7 cellular contexts compared by ENCODE assay signal in the genomic region with DNA sequence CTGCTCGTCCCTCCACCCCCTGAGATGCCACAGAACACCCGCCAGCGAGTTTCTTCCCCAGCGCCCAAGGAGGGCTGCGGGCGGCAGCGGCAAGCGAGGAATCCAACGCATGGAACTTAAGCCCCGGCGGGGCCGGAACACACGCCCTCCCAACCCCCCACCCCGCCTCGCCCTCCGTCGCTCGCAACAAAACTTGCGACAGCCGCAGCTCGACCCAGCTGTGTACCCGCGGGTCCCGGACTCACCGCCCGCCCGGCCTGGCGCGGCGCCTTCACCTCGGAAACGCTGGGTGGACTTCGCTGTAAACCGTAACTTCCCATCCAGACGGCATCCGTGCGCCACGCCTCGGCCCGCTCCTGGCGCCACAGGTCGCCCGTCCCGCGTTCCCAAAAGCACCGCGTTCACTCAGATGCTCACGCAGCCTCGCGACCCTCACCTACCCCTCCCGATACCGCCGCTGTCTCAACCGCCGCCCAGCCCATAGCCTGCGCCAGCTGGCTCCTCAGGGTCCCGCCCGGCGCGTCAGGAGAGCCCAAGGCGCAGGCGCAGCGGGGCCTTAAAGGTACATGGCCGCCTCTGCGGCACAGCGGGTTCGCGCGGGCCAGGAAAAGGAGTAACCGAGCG. TPM values are rescaled to one million over a fixed set of nuclear protein-coding genes. Genes with fewer than 3 reads are reported as not detected.
A peak's percentile ranks its signal among the peaks of the same experiment; 100 is the strongest.
DNase-seq lines count a peak whose midpoint lies in the region; ATAC-seq lines count a peak whose summit lies in the region.
"Not testable (repeated sequence)": the region's sequence is repeated elsewhere in the genome, so short reads cannot be mapped to it uniquely, and the experiment has no call there.

NBPF15 (minus strand) TSS at position 534 of the 624 bp plus-strand sequence. CDS start 21,666 bp downstream, outside the sequence.

- H3K9me3 ChIP-seq in skeletal muscle tissue (ENCODE audit: control insufficient read depth in 3 of 3, low read length in 3 of 3) = not testable (repeated sequence)

- not testable (repeated sequence) for H3K4me1 ChIP-seq in skeletal muscle tissue (ENCODE audit: control insufficient read depth in 3 of 3, insufficient read depth in 3 of 3, low read length in 3 of 3)

- H3K4me3 Mint-ChIP-seq in activated CD4-positive, alpha-beta T cell treated with anti-CD3 and anti-CD28 coated beads, Interleukin-2, amount 10 ng/mL, durations not matched to agents 7 days and 5 days = peak within 1 kb of the TSS; percentile 93

- DNase-seq in NCI-H226 (peak; percentile 52), cerebellar cortex (ENCODE audit: low spot score) (peak; percentile 43), iris pigment epithelial cell (ENCODE audit: low read depth) (peak; percentile 36)
- DNase-seq in activated CD4-positive, alpha-beta T cell treated with anti-CD3 and anti-CD28 coated beads, Interleukin-2, amount 10 ng/mL, durations not matched to agents 7 days and 5 days = peak; percentile 59

- H3K27ac ChIP-seq in skeletal muscle tissue (ENCODE audit: low read depth, low read length) = not testable (repeated sequence)

- H3K9me3 Mint-ChIP-seq in activated CD4-positive, alpha-beta T cell treated with anti-CD3 and anti-CD28 coated beads, Interleukin-2, amount 10 ng/mL, durations not matched to agents 7 days and 5 days = not testable (repeated sequence)

- H3K36me3 Mint-ChIP-seq in activated CD4-positive, alpha-beta T cell treated with anti-CD3 and anti-CD28 coated beads, Interleukin-2, amount 10 ng/mL, durations not matched to agents 7 days and 5 days (ENCODE audit: low read depth) = not testable (repeated sequence)

- peak within 1 kb of the TSS; percentile 91 for H3K27ac Mint-ChIP-seq in activated CD4-positive, alpha-beta T cell treated with anti-CD3 and anti-CD28 coated beads, Interleukin-2, amount 10 ng/mL, durations not matched to agents 7 days and 5 days

- not testable (repeated sequence) for H3K27me3 Mint-ChIP-seq in activated CD4-positive, alpha-beta T cell treated with anti-CD3 and anti-CD28 coated beads, Interleukin-2, amount 10 ng/mL, durations not matched to agents 7 days and 5 days

- not testable (repeated sequence) for H3K4me1 Mint-ChIP-seq in activated CD4-positive, alpha-beta T cell treated with anti-CD3 and anti-CD28 coated beads, Interleukin-2, amount 10 ng/mL, durations not matched to agents 7 days and 5 days

- POLR2A ChIA-PET in activated CD4-positive, alpha-beta T cell treated with anti-CD3 and anti-CD28 coated beads, Interleukin-2, amount 10 ng/mL, durations not matched to agents 7 days and 5 days (lab: Charles Lee) = not testable (repeated sequence)

- H3K4me3 ChIP-seq in skeletal muscle tissue (ENCODE audit: low read length in 3 of 3) = peak within 1 kb of the TSS; percentile 54 to 72 (median 69)

- peak; percentile 77 for ATAC-seq in GM18870 (IDR thresholded peaks at IDR 0.05; ENCODE audit: unreplicated experiment)
- peak; percentile 95 for ATAC-seq in HG03064 (IDR thresholded peaks at IDR 0.05; ENCODE audit: low read depth, unreplicated experiment)

- H3K27me3 ChIP-seq in skeletal muscle tissue (ENCODE audit: control insufficient read depth in 3 of 3, insufficient read depth in 3 of 3, low read length in 3 of 3) = not testable (repeated sequence)

- H3K36me3 ChIP-seq in skeletal muscle tissue (ENCODE audit: control insufficient read depth in 3 of 3, insufficient read depth in 3 of 3, low read length in 3 of 3) = not testable (repeated sequence)

- CTCF ChIA-PET in activated CD4-positive, alpha-beta T cell treated with anti-CD3 and anti-CD28 coated beads, Interleukin-2, amount 10 ng/mL, durations not matched to agents 7 days and 5 days (lab: Charles Lee) = not testable (repeated sequence)

- peak within 1 kb of the TSS in 1 of 3 donors; percentile 57 for H3K9ac ChIP-seq in skeletal muscle tissue (ENCODE audit: low read depth in 1 of 3, low read length in 3 of 3)

RNA-seq across cellular contexts. Expression of gene NBPF15, which starts in this region (rescaled TPM):
- 10 to 100 TPM; 64.3 to 77.7 TPM for total RNA-seq in activated CD4-positive, alpha-beta T cell treated with anti-CD3 and anti-CD28 coated beads, Interleukin-2, amount 10 ng/mL, durations not matched to agents 7 days and 5 days
- 37.6 TPM for total RNA-seq in skeletal muscle tissue
